Comparison of ENCODE assay signal across 23 cellular contexts in the genomic region with DNA sequence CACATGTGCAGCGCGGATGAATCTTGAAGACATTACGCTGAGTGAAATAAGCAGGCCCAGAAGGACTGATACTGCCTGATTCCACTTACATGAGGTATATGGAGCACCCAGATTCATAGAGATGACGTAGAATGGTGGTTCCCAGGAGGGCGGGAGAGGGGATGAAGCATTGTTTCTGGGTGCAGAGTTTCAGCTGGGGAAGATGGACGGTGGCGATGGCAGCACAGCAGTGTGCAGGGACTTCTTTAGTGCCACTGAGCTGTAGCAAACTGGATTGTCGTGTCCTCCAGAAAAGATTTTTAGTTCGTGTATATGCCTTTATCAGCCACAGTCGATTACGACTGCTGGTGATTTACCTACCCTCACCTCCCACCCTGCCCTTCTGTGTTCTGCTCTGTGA.
"Had no signal": no experiment of that assay in that cellular context is flagged by ENCODE, and none has a peak within 500 bp of the region (broad histone marks: within the 10 kb centered on the region; RNA-seq: fewer than 3 reads in every experiment).

No MANE protein-coding gene starts in this region.

- ATAC-seq: effector memory CD8-positive, alpha-beta T cell; foreskin keratinocyte; lower lobe of right lung had no signal

- H3K9me3 Mint-ChIP-seq: dendritic cell treated with granulocyte-macrophage colony-stimulating factor and Interleukin-4, amounts not matched to agents 40 ng/mL and 50 ng/mL, for 4 days; effector memory CD8-positive, alpha-beta T cell; memory B cell; mesothelial cell of epicardium; nephron had no signal

- H3K4me1 Mint-ChIP-seq: memory B cell, mesothelial cell of epicardium, nephron had no signal

- H3K27me3 Mint-ChIP-seq: dendritic cell treated with granulocyte-macrophage colony-stimulating factor and Interleukin-4, amounts not matched to agents 40 ng/mL and 50 ng/mL, for 4 days; effector memory CD8-positive, alpha-beta T cell; memory B cell had no signal

- H3K27ac Mint-ChIP-seq: dendritic cell treated with granulocyte-macrophage colony-stimulating factor and Interleukin-4, amounts not matched to agents 40 ng/mL and 50 ng/mL, for 4 days; memory B cell; mesothelial cell of epicardium; nephron had no signal

- H3K4me1 ChIP-seq: foreskin keratinocyte, left ventricle myocardium inferior, lower lobe of right lung, sigmoid colon, stomach, transverse colon had no signal

- FAIRE-seq: colon had no signal

- H3K27ac ChIP-seq: foreskin keratinocyte, hepatocyte, left ventricle myocardium inferior, lower lobe of right lung, neutrophil, sigmoid colon, skin epidermis, stomach, thoracic aorta, transverse colon had no signal

- H2AFZ ChIP-seq: hepatocyte had no signal

- DNase-seq: effector memory CD8-positive, alpha-beta T cell; erythroblast; foreskin keratinocyte; head of caudate nucleus; kidney; left cardiac atrium; left ventricle myocardium inferior; lower lobe of right lung; posterior cingulate gyrus; sigmoid colon; stimulated activated naive CD4-positive, alpha-beta T cell; stomach; substantia nigra; transverse colon had no signal

- H3K4me3 ChIP-seq: hepatocyte, left ventricle myocardium inferior, lower lobe of right lung, sigmoid colon, skin epidermis, stomach, thoracic aorta, transverse colon had no signal

- H3K27me3 ChIP-seq: foreskin keratinocyte, hepatocyte, neutrophil, sigmoid colon, stomach, transverse colon had no signal

- H3K4me3 Mint-ChIP-seq: dendritic cell treated with granulocyte-macrophage colony-stimulating factor and Interleukin-4, amounts not matched to agents 40 ng/mL and 50 ng/mL, for 4 days; effector memory CD8-positive, alpha-beta T cell; memory B cell; mesothelial cell of epicardium; nephron had no signal

- H3K4me2 ChIP-seq: hepatocyte had no signal

- H3K9me3 ChIP-seq: left ventricle myocardium inferior, lower lobe of right lung, neutrophil, sigmoid colon, stomach, thoracic aorta, transverse colon had no signal

- H3K79me2 ChIP-seq: hepatocyte had no signal
